Comparison of ENCODE assay signal across 9 cellular contexts in genomic region chr13:22757530-22758120, GRCh38.
A peak's percentile ranks its signal among the peaks of the same experiment; 100 is the strongest.
DNase-seq lines count a peak whose midpoint lies in the region; ATAC-seq and TF ChIP-seq lines count a peak whose summit lies in the region.
"Had no signal": no experiment of that assay in that cellular context is flagged by ENCODE, and none has a peak within 500 bp of the region (broad histone marks: within the 10 kb centered on the region; RNA-seq: fewer than 3 reads in every experiment).

No MANE protein-coding gene starts in this region.

- H3K27me3 ChIP-seq in KMS-11 (ENCODE audit: insufficient read depth, low read depth), result no peaks in the 10 kb centered on the region
- H3K27me3 ChIP-seq in adrenal gland, result no peaks in the 10 kb centered on the region
- no peaks in the 10 kb centered on the region for H3K27me3 ChIP-seq in right lobe of liver
- no peaks in the 10 kb centered on the region for H3K27me3 ChIP-seq in thyroid gland

- WGBS in adrenal gland, 4 donors, result 24 to 28% (median 27%) methylated on average over 3 of the region's 3 CpGs
- 24% methylated on average over 3 of the region's 3 CpGs for WGBS in right lobe of liver (ENCODE audit: insufficient coverage, low coverage, low lambda C conversion rate, missing lambda C conversion rate)
- 45 to 53% methylated on average over 3 of the region's 3 CpGs for WGBS in thyroid gland, 2 donors

- DNase-seq in COR-L47 (lab: John Stamatoyannopoulos, UW) (peak; percentile 22), adrenal gland (no peak), right lobe of liver (no peak), GM19238 (ENCODE audit: insufficient read length, low spot score) (no peak), thyroid gland (no peak)
- DNase-seq: activated effector memory CD4-positive, alpha-beta T cell treated with anti-CD3 and anti-CD28 coated beads, Interleukin-2, amount 50 U/mL, for 16 hours had no signal

- intact Hi-C loops in adrenal gland (cut with DNase I) (loop anchor here (10.0 kb wide), 1 partner anchor 1123 kb away; no protein-coding TSS in a partner anchor), right lobe of liver (cut with DNase I) (no loop called here), thyroid gland (cut with DNase I) (no loop called here)

- no peak overlapping the region for H2AFZ ChIP-seq in KMS-11 (ENCODE audit: low read depth)

- H3K9me3 ChIP-seq in adrenal gland (replicated peaks in 1 of 3), result no peaks in the 10 kb centered on the region
- no peaks in the 10 kb centered on the region for H3K9me3 ChIP-seq in right lobe of liver
- no peaks in the 10 kb centered on the region for H3K9me3 ChIP-seq in thyroid gland

- H3K4me2 ChIP-seq in KMS-11, result no peak overlapping the region

- H3K4me3 ChIP-seq in KMS-11 (IDR thresholded peaks at IDR 0.05; ENCODE audit: insufficient read depth, low read depth, low read length) (no peak overlapping the region), adrenal gland (no peak overlapping the region), right lobe of liver (no peak overlapping the region), thyroid gland (replicated peaks in 1 of 3) (no peak overlapping the region)

- no peaks in the 10 kb centered on the region for H3K36me3 ChIP-seq in KMS-11 (ENCODE audit: insufficient read depth)
- H3K36me3 ChIP-seq in adrenal gland (replicated peaks in 1 of 2), result no peaks in the 10 kb centered on the region
- H3K36me3 ChIP-seq in right lobe of liver, result no peaks in the 10 kb centered on the region
- H3K36me3 ChIP-seq in thyroid gland, result no peaks in the 10 kb centered on the region

- H3K27ac ChIP-seq in KMS-11 (no peak overlapping the region), adrenal gland (no peak overlapping the region), right lobe of liver (no peak overlapping the region), thyroid gland (no peak overlapping the region)

- H4K20me1 ChIP-seq in KMS-11 (ENCODE audit: insufficient read depth), result no peaks in the 10 kb centered on the region

- no peak for ATAC-seq in right lobe of liver
- no peak for ATAC-seq in GM18861 (IDR thresholded peaks at IDR 0.05; ENCODE audit: unreplicated experiment)
- no peak for ATAC-seq in HG03439 (IDR thresholded peaks at IDR 0.05; ENCODE audit: unreplicated experiment)

- H3K4me1 ChIP-seq in KMS-11 (ENCODE audit: low read depth, poor library complexity, severe bottlenecking), result no peaks in the 10 kb centered on the region
- no peaks in the 10 kb centered on the region for H3K4me1 ChIP-seq in adrenal gland (replicated peaks in 1 of 2)
- no peaks in the 10 kb centered on the region for H3K4me1 ChIP-seq in right lobe of liver
- no peaks in the 10 kb centered on the region for H3K4me1 ChIP-seq in thyroid gland

- TF ChIP-seq CTCF in KMS-11 (conservative IDR thresholded peaks at IDR 0.05; ENCODE audit: low read depth, low read length) (peak; percentile 46), adrenal gland (IDR thresholded peaks at IDR 0.05) (peak; percentile 27 to 72 (median 54)), right lobe of liver (IDR thresholded peaks at IDR 0.05) (peak in 3 of 4 donors; percentile 25 to 43 (median 26)), thyroid gland (IDR thresholded peaks at IDR 0.05) (peak in 3 of 6 experiments; percentile 17 to 39 (median 29))

- no peaks in the 10 kb centered on the region for H3K79me2 ChIP-seq in KMS-11 (ENCODE audit: insufficient read depth, low read depth)

- TF ChIP-seq POLR2A in adrenal gland (IDR thresholded peaks at IDR 0.05) (no peak), right lobe of liver (IDR thresholded peaks at IDR 0.05) (no peak), thyroid gland (IDR thresholded peaks at IDR 0.05) (no peak)

- no peak overlapping the region for H3K9ac ChIP-seq in KMS-11

Comparison
In these comparisons a context has a peak if more than half of its experiments do, and no peak if none do; other contexts are left out.
1. intact Hi-C loops: an anchor here in adrenal gland (10.0 kb wide); none called in right lobe of liver and thyroid gland.